ENCODE assay signal across 9 cellular contexts in genomic region chr7:44244282-44244681, GRCh38. TPM values are rescaled to one million over a fixed set of nuclear protein-coding genes. Genes with fewer than 3 reads are reported as not detected.
DNase-seq lines count a peak whose midpoint lies in the region; ATAC-seq, FAIRE-seq and TF ChIP-seq lines count a peak whose summit lies in the region.
"Had no signal": no experiment of that assay in that cellular context is flagged by ENCODE, and none has a peak within 500 bp of the region (broad histone marks: within the 10 kb centered on the region; RNA-seq: fewer than 3 reads in every experiment).

No MANE protein-coding gene starts in this region.

- POLR2A ChIA-PET in K562 (lab: Yijun Ruan, JAX) = interaction anchor here (0.8 kb wide), 1 partner anchor 9 kb away, joined by 3 read pairs; no protein-coding TSS in a partner anchor

- no peak for FAIRE-seq in K562 (lab: Jason Lieb, UNC)

- H3K9ac ChIP-seq in K562 (ENCODE audit: insufficient read depth in 1 of 2, low read depth in 2 of 2, low read length in 2 of 2) (peak overlapping the region in 1 of 2 experiments; percentile 35; a peak in 1 of 4 replicates), parathyroid adenoma (no peak overlapping the region)

- intact Hi-C loops in K562 (cut with micrococcal nuclease) = loop anchor here (5.0 kb wide), 2 partner anchors 128 to 323 kb away; no protein-coding TSS in a partner anchor
- intact Hi-C loops in stomach (cut with DNase I; ENCODE audit: low total_unique reads) = loop anchor here (10.0 kb wide), 3 partner anchors 61 to 321 kb away; no protein-coding TSS in a partner anchor

- TF ChIP-seq EP300 in K562 (IDR thresholded peaks at IDR 0.05; ENCODE audit: low read length) (no peak), stomach (IDR thresholded peaks at IDR 0.05) (no peak)

- in situ Hi-C loops in K562 (cut with MboI) = loop anchor here (10.0 kb wide), 1 partner anchor 231 kb away; no protein-coding TSS in a partner anchor

- H3K36me3 ChIP-seq in K562 (ENCODE audit: control insufficient read depth, insufficient read depth, low read length) (no peaks in the 10 kb centered on the region), parathyroid adenoma (ENCODE audit: control insufficient read depth, insufficient read depth, low read length) (no peaks in the 10 kb centered on the region), stomach (no peaks in the 10 kb centered on the region)

- H3K79me2 ChIP-seq in K562 (ENCODE audit: control insufficient read depth, insufficient read depth, low read length) (no peaks in the 10 kb centered on the region), parathyroid adenoma (no peaks in the 10 kb centered on the region)

- no peaks in the 10 kb centered on the region for H3K9me1 ChIP-seq in K562 (ENCODE audit: control insufficient read depth, insufficient read depth, low read length)

- peaks cover 7 to 41% of the 10 kb centered on the region in 2 experiments; a peak in 4 of 5 replicates for H3K27me3 ChIP-seq in K562 (ENCODE audit: control insufficient read depth in 2 of 2, insufficient read depth in 2 of 2, low read length in 2 of 2)
- H3K27me3 ChIP-seq in parathyroid adenoma (ENCODE audit: control insufficient read depth, insufficient read depth, low read length) = no peaks in the 10 kb centered on the region
- H3K27me3 ChIP-seq in stomach = peaks cover 0 to 11% (median 1%) of the 10 kb centered on the region in 3 donors

- DNase-seq in NCI-H524 (lab: John Stamatoyannopoulos, UW) = peak; percentile 35 to 54
- DNase-seq in NCI-H524 treated with DMSO at 0.1 percent for 48 hours (lab: John Stamatoyannopoulos, UW) = no peak
- peak; percentile 5 for DNase-seq in NOMO-1 treated with DMSO at 0.1 percent for 48 hours (lab: John Stamatoyannopoulos, UW; ENCODE audit: unreplicated experiment)
- DNase-seq in K562 (ENCODE audit: extremely low read depth in 1 of 4, low spot score in 3 of 4) = peak; percentile 59 to 73 (median 68)
- DNase-seq in stomach = no peak

- CTCF ChIA-PET in K562 (lab: Yijun Ruan, JAX; ENCODE audit: low intra/inter-chr PET ratio) = interaction anchor here (0.6 kb wide), 1 partner anchor 319 kb away, joined by 4 read pairs; no protein-coding TSS in a partner anchor

- under 1% methylated on average over 8 of the region's 8 CpGs for WGBS in K562 (ENCODE audit: insufficient coverage, low coverage, missing lambda C conversion rate)
- 52 to 70% (median 53%) methylated on average over 7 to 8 of the region's 8 CpGs for WGBS in stomach, 5 donors

- no peaks in the 10 kb centered on the region for H3K9me3 ChIP-seq in K562 (replicated peaks; ENCODE audit: control insufficient read depth, insufficient read depth, low read depth, low read length)
- H3K9me3 ChIP-seq in parathyroid adenoma (ENCODE audit: control insufficient read depth, low read length) = no peaks in the 10 kb centered on the region
- H3K9me3 ChIP-seq in stomach = no peaks in the 10 kb centered on the region

- no TSS peak for BruUV-seq in K562 (replicated peaks; lab: Mats Ljungman, UMichigan)

- H3K4me1 ChIP-seq in K562 (replicated peaks in 1 of 2; ENCODE audit: control insufficient read depth in 2 of 2, insufficient read depth in 2 of 2, low read length in 2 of 2) (peaks cover 0 to 33% of the 10 kb centered on the region in 2 experiments; a peak in 3 of 5 replicates), parathyroid adenoma (no peaks in the 10 kb centered on the region), stomach (peaks cover 0 to 7% (median 4%) of the 10 kb centered on the region in 4 donors)

- peaks cover 8% of the 10 kb centered on the region for H4K20me1 ChIP-seq in K562 (replicated peaks; ENCODE audit: control insufficient read depth, insufficient read depth, low read length)

- peak; percentile 32 to 64 for TF ChIP-seq RAD21 in K562 (CRISPR knock-in tag; conservative IDR thresholded peaks at IDR 0.05 in 1 of 2, IDR thresholded peaks at IDR 0.05 in 1 of 2)

- H2AFZ ChIP-seq in K562 (ENCODE audit: low read depth, low read length) (no peak overlapping the region), parathyroid adenoma (no peak overlapping the region)

- H3K4me3 ChIP-seq in K562 = no peak overlapping the region
- H3K4me3 ChIP-seq in parathyroid adenoma (ENCODE audit: low read depth, low read length) = no peak overlapping the region
- no peak overlapping the region for H3K4me3 ChIP-seq in stomach
- H3K4me3 ChIP-seq: lung had no signal

- H3K27ac ChIP-seq in K562 (ENCODE audit: extremely low read depth, low read depth, low read length) (no peak overlapping the region), parathyroid adenoma (no peak overlapping the region), stomach (no peak overlapping the region)

- peak; percentile 58 for ATAC-seq in K562
- no peak for ATAC-seq in GM18858 (IDR thresholded peaks at IDR 0.05; ENCODE audit: unreplicated experiment)
- no peak for ATAC-seq in GM19395 (IDR thresholded peaks at IDR 0.05; ENCODE audit: unreplicated experiment)

- TF ChIP-seq POLR2A in K562 (conservative IDR thresholded peaks at IDR 0.05) (no peak), stomach (IDR thresholded peaks at IDR 0.05) (no peak)

- H3K4me2 ChIP-seq in K562 (ENCODE audit: insufficient read depth, low read length) (no peak overlapping the region), parathyroid adenoma (ENCODE audit: low read length) (no peak overlapping the region)

- TF ChIP-seq CTCF in K562 (IDR thresholded peaks at IDR 0.05 in 2 of 3, conservative IDR thresholded peaks at IDR 0.05 in 1 of 3; ENCODE audit: insufficient read depth in 2 of 3, low read depth in 1 of 3, low read length in 3 of 3) (peak; percentile 55 to 71 (median 70)), parathyroid adenoma (IDR thresholded peaks at IDR 0.05) (peak; percentile 55), stomach (IDR thresholded peaks at IDR 0.05) (peak in 3 of 7 experiments; percentile 7 to 14 (median 11))

TF ChIP-seq in K562, 482 proteins besides CTCF, POLR2A, EP300 and RAD21 (continues in another document):
- no peak for TF ChIP-seq HNRNPH1 (optimal IDR thresholded peaks at IDR 0.05; ENCODE audit: low read depth, low read length)
- TF ChIP-seq KLF16 (IDR thresholded peaks at IDR 0.05) = no peak

RNA-seq across cellular contexts. Expression of gene YKT6, which starts 43.5 kb away (rescaled TPM):
- 52.9 and 122 TPM in 2 replicates for total RNA-seq in K562 (2011; cell fraction: chromatin; rRNA removed; ENCODE audit: low replicate concordance)
- total RNA-seq in K562 (2011; cell fraction: nucleolus; rRNA removed) = 80.8 and 98.2 TPM in 2 replicates
- total RNA-seq in K562 (2011; cell fraction: nucleoplasm; rRNA removed) = 90.6 and 91.5 TPM in 2 replicates
- total RNA-seq in K562 (2014; rRNA removed) = 82.0 and 96.9 TPM in 2 replicates
- total RNA-seq in K562 (2014; rRNA removed; fragmentation: Illumina TruSeq; extraction: Trizol) = 52.0 and 57.7 TPM in 2 replicates
- 56.9 and 59.5 TPM in 2 replicates for total RNA-seq in K562 (2015; rRNA removed; fragmentation: Illumina TruSeq; extraction: Trizol)
- 73.2 and 80.6 TPM in 2 replicates for total RNA-seq in K562 (2021)
- polyA plus RNA-seq in K562 (2011; rRNA removed) = 90.6 and 96.8 TPM in 2 replicates
- polyA plus RNA-seq in K562 (2011; cell fraction: cytosol; rRNA removed) = 88.6 and 98.5 TPM in 2 replicates
- 128 and 156 TPM in 2 replicates for polyA plus RNA-seq in K562 (2011; cell fraction: nucleus; rRNA removed)
- polyA plus RNA-seq in K562 (2012) = 75.1 and 76.7 TPM in 2 replicates
- polyA plus RNA-seq in K562 (2014; fragmentation: Illumina TruSeq; extraction: Trizol) = 73.0 and 80.6 TPM in 2 replicates
- polyA plus RNA-seq in K562 (2014; fragmentation: Nextera tagmentation; extraction: Ambion mirVana) = 1 to 10 TPM; 1.6 to 2.8 TPM
- 75.1 and 96.5 TPM in 2 replicates for polyA plus RNA-seq in K562 (2014; rRNA removed)
- 46.0 and 54.8 TPM in 2 replicates for polyA minus RNA-seq in K562 (2011; rRNA and poly(A)+ RNA removed)
- polyA minus RNA-seq in K562 (2011; cell fraction: cytosol; rRNA and poly(A)+ RNA removed) = 25.1 and 28.8 TPM in 2 replicates
- polyA minus RNA-seq in K562 (2011; cell fraction: nucleus; rRNA and poly(A)+ RNA removed) = 46.4 and 60.2 TPM in 2 replicates
- 10 to 100 TPM; 35.7 to 86.9 (median 52.0) TPM for total RNA-seq in stomach
- 10 to 100 TPM; 35.3 to 58.7 (median 52.4) TPM for polyA plus RNA-seq in stomach

RNA-seq across cellular contexts. Expression of gene GCK, which starts 55.0 kb away (rescaled TPM):
- not detected in 2 replicates for total RNA-seq in K562 (2011; cell fraction: chromatin; rRNA removed; ENCODE audit: low replicate concordance)
- not detected in 2 replicates for total RNA-seq in K562 (2011; cell fraction: nucleolus; rRNA removed)
- not detected in 2 replicates for total RNA-seq in K562 (2011; cell fraction: nucleoplasm; rRNA removed)
- total RNA-seq in K562 (2014; rRNA removed) (0.14 and 0.16 TPM in 2 replicates), K562 (2014; rRNA removed; fragmentation: Illumina TruSeq; extraction: Trizol) (0.18 TPM in 1 of 2 replicates, not detected in the other), K562 (2015; rRNA removed; fragmentation: Illumina TruSeq; extraction: Trizol) (0.11 TPM in 1 of 2 replicates, not detected in the other), K562 (2021) (0.11 and 0.22 TPM in 2 replicates), stomach (under 1 TPM in 1 of 5 donors, not detected in 4; 0.55 TPM)
- polyA plus RNA-seq in K562 (2011; rRNA removed) (not detected in 2 replicates), K562 (2014; fragmentation: Illumina TruSeq; extraction: Trizol) (not detected in 2 replicates), K562 (2014; fragmentation: Nextera tagmentation; extraction: Ambion mirVana) (under 1 TPM; 0.25 to 0.55 TPM), K562 (2014; rRNA removed) (0.13 and 0.35 TPM in 2 replicates), stomach (1 to 10 TPM in 2 of 3 donors, under 1 TPM in 1; 0.80 to 1.9 (median 1.4) TPM)
- 0.04 and 0.09 TPM in 2 replicates for polyA plus RNA-seq in K562 (2011; cell fraction: cytosol; rRNA removed)
- polyA plus RNA-seq in K562 (2011; cell fraction: nucleus; rRNA removed) = 0.13 TPM in 1 of 2 replicates, not detected in the other
- 0.79 and 1.2 TPM in 2 replicates for polyA plus RNA-seq in K562 (2012)
- not detected in 2 replicates for polyA minus RNA-seq in K562 (2011; rRNA and poly(A)+ RNA removed)
- not detected in 2 replicates for polyA minus RNA-seq in K562 (2011; cell fraction: cytosol; rRNA and poly(A)+ RNA removed)
- not detected in 2 replicates for polyA minus RNA-seq in K562 (2011; cell fraction: nucleus; rRNA and poly(A)+ RNA removed)

Comparison
In these comparisons a context has a peak if more than half of its experiments do, and no peak if none do; other contexts are left out.
1. DNase-seq: peak in NCI-H524 (2 of 2), NOMO-1 treated with DMSO at 0.1 percent for 48 hours (single experiment) and K562 (4 of 4); none in NCI-H524 treated with DMSO at 0.1 percent for 48 hours (single experiment) and stomach (single experiment).